1 cellular context compared by ENCODE assay signal in the genomic region with DNA sequence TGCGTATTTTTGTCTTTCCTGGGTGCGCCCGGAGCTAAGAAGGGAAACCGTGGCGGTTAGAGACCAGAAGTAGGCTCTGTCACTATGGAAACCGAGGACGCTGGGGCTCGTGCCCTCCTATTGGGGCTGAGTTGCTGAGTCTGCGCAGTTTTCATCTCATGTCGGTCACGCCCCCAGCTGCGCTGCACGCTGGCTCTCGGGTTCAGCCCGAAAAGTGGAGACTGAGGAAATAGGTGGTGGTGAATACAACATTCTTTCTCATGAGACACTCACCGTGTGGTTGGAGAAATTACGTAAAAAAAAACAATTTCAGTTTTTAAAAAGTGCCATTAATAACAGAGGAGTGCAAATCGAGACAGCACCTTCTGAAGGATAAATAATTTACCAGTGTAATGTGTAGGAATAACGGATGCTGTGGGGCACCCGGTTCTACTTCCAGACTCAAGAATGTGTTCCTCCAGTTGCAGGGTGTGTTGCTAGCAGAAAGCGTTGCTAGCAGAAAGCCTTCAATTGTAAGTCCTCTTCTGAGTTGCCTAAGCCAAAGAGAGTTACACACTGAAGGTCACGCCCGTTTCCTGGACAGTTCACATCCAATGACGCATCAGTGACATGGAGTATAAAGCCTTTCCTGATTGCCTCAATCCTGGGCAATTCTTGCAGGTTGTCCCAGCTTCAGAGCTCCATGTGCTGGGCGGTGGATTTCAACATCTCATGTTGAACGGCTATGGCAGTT.
A peak's percentile ranks its signal among the peaks of the same experiment; 100 is the strongest.
TF ChIP-seq lines count a peak whose summit lies in the region.

No MANE protein-coding gene starts in this region.

TF ChIP-seq in H1, 55 proteins besides CTCF, POLR2A, EP300 and RAD21:
- no peak for TF ChIP-seq EZH2 (IDR thresholded peaks at IDR 0.05; ENCODE audit: low read depth, low read length, severe bottlenecking)
- TF ChIP-seq KDM1A (IDR thresholded peaks at IDR 0.05; ENCODE audit: borderline replicate concordance, low read length): no peak
- TF ChIP-seq, protein P1, sequence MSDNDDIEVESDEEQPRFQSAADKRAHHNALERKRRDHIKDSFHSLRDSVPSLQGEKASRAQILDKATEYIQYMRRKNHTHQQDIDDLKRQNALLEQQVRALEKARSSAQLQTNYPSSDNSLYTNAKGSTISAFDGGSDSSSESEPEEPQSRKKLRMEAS (IDR thresholded peaks at IDR 0.05): peak; percentile 56
- TF ChIP-seq SP2 (IDR thresholded peaks at IDR 0.05; ENCODE audit: low read length): no peak
- TF ChIP-seq CREB1 (IDR thresholded peaks at IDR 0.05): no peak
- no peak for TF ChIP-seq PHF8 (conservative IDR thresholded peaks at IDR 0.05; ENCODE audit: low read depth, low read length)
- no peak for TF ChIP-seq BCL11A (IDR thresholded peaks at IDR 0.05; ENCODE audit: low read depth in 2 of 2, low read length in 2 of 2)
- peak; percentile 62 for TF ChIP-seq NRF1 (IDR thresholded peaks at IDR 0.05; ENCODE audit: low read depth, low read length)
- TF ChIP-seq CHD2 (IDR thresholded peaks at IDR 0.05; ENCODE audit: low read length): no peak
- TF ChIP-seq, protein P2, sequence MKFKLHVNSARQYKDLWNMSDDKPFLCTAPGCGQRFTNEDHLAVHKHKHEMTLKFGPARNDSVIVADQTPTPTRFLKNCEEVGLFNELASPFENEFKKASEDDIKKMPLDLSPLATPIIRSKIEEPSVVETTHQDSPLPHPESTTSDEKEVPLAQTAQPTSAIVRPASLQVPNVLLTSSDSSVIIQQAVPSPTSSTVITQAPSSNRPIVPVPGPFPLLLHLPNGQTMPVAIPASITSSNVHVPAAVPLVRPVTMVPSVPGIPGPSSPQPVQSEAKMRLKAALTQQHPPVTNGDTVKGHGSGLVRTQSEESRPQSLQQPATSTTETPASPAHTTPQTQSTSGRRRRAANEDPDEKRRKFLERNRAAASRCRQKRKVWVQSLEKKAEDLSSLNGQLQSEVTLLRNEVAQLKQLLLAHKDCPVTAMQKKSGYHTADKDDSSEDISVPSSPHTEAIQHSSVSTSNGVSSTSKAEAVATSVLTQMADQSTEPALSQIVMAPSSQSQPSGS (IDR thresholded peaks at IDR 0.05; ENCODE audit: low read length): no peak
- no peak for TF ChIP-seq EGR1 (IDR thresholded peaks at IDR 0.05; ENCODE audit: borderline replicate concordance, low read depth, low read length)
- TF ChIP-seq RBBP5 (IDR thresholded peaks at IDR 0.05; ENCODE audit: borderline replicate concordance, low read depth, low read length): no peak
- no peak for TF ChIP-seq BRCA1 (IDR thresholded peaks at IDR 0.05; ENCODE audit: low read depth, low read length)
- TF ChIP-seq POU5F1 (IDR thresholded peaks at IDR 0.05; ENCODE audit: low read depth, low read length): no peak
- TF ChIP-seq GTF2F1 (IDR thresholded peaks at IDR 0.05; ENCODE audit: borderline replicate concordance, low read depth, low read length): no peak
- TF ChIP-seq SIN3A (conservative IDR thresholded peaks at IDR 0.05 in 1 of 2, IDR thresholded peaks at IDR 0.05 in 1 of 2; ENCODE audit: low read depth in 1 of 2, low read length in 2 of 2): peak; percentile 83 to 91
